20 cellular contexts compared by ENCODE assay signal in the genomic region with DNA sequence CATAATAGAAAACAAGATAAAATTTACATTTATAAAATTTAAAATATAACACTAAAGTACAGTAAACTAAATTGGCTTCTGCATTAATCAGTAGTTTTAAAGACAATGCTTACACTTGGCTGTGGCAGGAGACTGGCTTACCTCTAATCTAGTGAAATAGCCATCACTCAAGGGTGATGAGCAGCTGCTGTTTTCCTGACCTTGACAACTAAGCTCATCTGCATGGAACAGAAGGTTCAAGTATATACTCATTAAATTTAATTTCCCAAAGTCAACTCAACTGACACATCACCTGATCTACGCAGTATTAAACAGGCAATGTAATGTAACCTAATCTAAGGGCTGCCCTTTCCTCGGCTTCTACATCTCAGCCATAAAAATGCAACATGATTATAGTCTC.
"Had no signal": no experiment of that assay in that cellular context is flagged by ENCODE, and none has a peak within 500 bp of the region (broad histone marks: within the 10 kb centered on the region; RNA-seq: fewer than 3 reads in every experiment).

No MANE protein-coding gene starts in this region.

- H3K27me3 ChIP-seq: adrenal gland, gastroesophageal sphincter, heart right ventricle, neutrophil had no signal

- H3K9me3 ChIP-seq: adrenal gland, gastroesophageal sphincter, heart right ventricle, neutrophil had no signal

- ATAC-seq: activated CD4-positive, alpha-beta T cell treated with anti-CD3 and anti-CD28 coated beads for 36 hours; gastroesophageal sphincter had no signal

- H3K27me3 Mint-ChIP-seq: activated CD4-positive, alpha-beta memory T cell treated with anti-CD3 and anti-CD28 coated beads for 36 hours; activated CD4-positive, alpha-beta T cell treated with anti-CD3 and anti-CD28 coated beads for 36 hours; activated naive CD4-positive, alpha-beta T cell treated with anti-CD3 and anti-CD28 coated beads, Interleukin-2, amount 50 U/mL, for 24 hours; naive B cell had no signal

- H3K27ac ChIP-seq: adrenal gland, gastroesophageal sphincter, heart right ventricle, neutrophil, parathyroid adenoma had no signal

- H3K4me3 Mint-ChIP-seq: activated CD4-positive, alpha-beta memory T cell treated with anti-CD3 and anti-CD28 coated beads for 36 hours; activated CD4-positive, alpha-beta T cell treated with anti-CD3 and anti-CD28 coated beads for 36 hours; activated naive CD4-positive, alpha-beta T cell treated with anti-CD3 and anti-CD28 coated beads, Interleukin-2, amount 50 U/mL, for 24 hours; naive B cell had no signal

- H3K27ac Mint-ChIP-seq: activated CD4-positive, alpha-beta memory T cell treated with anti-CD3 and anti-CD28 coated beads for 36 hours; activated CD4-positive, alpha-beta T cell treated with anti-CD3 and anti-CD28 coated beads for 36 hours; activated naive CD4-positive, alpha-beta T cell treated with anti-CD3 and anti-CD28 coated beads, Interleukin-2, amount 50 U/mL, for 24 hours had no signal

- H3K36me3 ChIP-seq: adrenal gland had no signal

- H3K9ac ChIP-seq: parathyroid adenoma had no signal

- H2AFZ ChIP-seq: parathyroid adenoma had no signal

- H3K9me3 Mint-ChIP-seq: activated CD4-positive, alpha-beta memory T cell treated with anti-CD3 and anti-CD28 coated beads for 36 hours; activated naive CD4-positive, alpha-beta T cell treated with anti-CD3 and anti-CD28 coated beads, Interleukin-2, amount 50 U/mL, for 24 hours; naive B cell had no signal

- DNase-seq: activated CD4-positive, alpha-beta memory T cell treated with anti-CD3 and anti-CD28 coated beads for 36 hours; activated CD4-positive, alpha-beta T cell treated with anti-CD3 and anti-CD28 coated beads for 36 hours; activated effector memory CD4-positive, alpha-beta T cell treated with anti-CD3 and anti-CD28 coated beads, Interleukin-2, amount 50 U/mL, for 16 hours; activated T-cell treated with anti-CD3 and anti-CD28 coated beads, Interleukin-2, amount 50 U/mL, for 48 hours; adrenal gland; caudate nucleus; erythroblast; naive B cell; retina; small intestine; stimulated activated CD4-positive, alpha-beta T cell treated with anti-CD3 and anti-CD28 coated beads, Interleukin-4, amount 100 ng/mL, for 4 hours; stimulated activated CD8-positive, alpha-beta memory T cell treated with anti-CD3 and anti-CD28 coated beads, Interleukin-4, amount 100 ng/mL, for 48 hours; stimulated activated naive CD4-positive, alpha-beta T cell treated with Interleukin-2 at 50 U/mL for 16 hours; substantia nigra; trophoblast cell had no signal

- H3K4me3 ChIP-seq: adrenal gland, gastroesophageal sphincter, heart right ventricle had no signal

- H3K4me1 ChIP-seq: adrenal gland, parathyroid adenoma had no signal
